ENCODE assay signal across 12 cellular contexts in the genomic region with DNA sequence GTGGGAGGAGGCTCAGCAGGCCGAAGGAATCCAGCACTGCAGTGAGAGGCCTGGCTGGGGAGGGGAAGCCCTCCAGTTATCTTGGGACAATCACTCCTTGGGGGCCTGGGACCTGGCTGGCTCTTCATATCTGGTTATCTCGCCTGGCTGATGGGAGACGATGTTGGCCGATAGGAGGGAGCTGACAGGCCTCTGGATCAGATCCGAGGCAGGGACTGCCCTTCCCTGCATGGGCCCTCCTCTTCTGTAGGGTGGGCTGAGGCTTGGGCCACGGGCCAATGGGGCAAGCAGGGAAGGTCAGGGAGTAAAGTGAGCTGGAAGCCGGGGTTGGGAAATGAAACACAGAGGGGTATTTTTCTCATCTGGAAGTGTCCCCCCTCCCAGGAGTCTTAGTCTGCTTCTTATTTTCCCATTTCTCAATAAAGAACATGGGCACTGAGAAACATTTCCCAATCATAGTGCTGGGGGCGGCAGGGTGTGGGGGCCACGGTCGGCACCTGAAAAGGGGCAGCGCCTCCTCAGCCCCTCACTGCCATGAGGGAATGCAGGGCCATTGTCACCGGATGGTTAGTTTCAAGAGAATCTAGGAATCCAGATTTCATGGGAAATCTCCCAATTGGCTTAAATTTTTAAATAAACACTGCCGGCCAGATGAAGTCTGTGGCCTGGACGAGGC. TPM values are rescaled to one million over a fixed set of nuclear protein-coding genes. Genes with fewer than 3 reads are reported as not detected.
DNase-seq lines count a peak whose midpoint lies in the region; ATAC-seq, FAIRE-seq and TF ChIP-seq lines count a peak whose summit lies in the region.
"Had no signal": no experiment of that assay in that cellular context is flagged by ENCODE, and none has a peak within 500 bp of the region (broad histone marks: within the 10 kb centered on the region; RNA-seq: fewer than 3 reads in every experiment).

No MANE protein-coding gene starts in this region.

- H3K27me3 Mint-ChIP-seq in HFFc6 (ENCODE audit: insufficient read depth) (peaks cover 2% of the 10 kb centered on the region; the same call in 1 of the 2 replicates), brain (no peaks in the 10 kb centered on the region)

- intact Hi-C loops in kidney (cut with DNase I), result no loop called here

- no peaks in the 10 kb centered on the region for H3K9me3 Mint-ChIP-seq in HFFc6
- H3K9me3 Mint-ChIP-seq in brain, result no peaks in the 10 kb centered on the region

- no peak for FAIRE-seq in kidney (lab: Jason Lieb, UNC)
- FAIRE-seq: bronchial epithelial cell had no signal

- no peak overlapping the region for H3K4me3 ChIP-seq in kidney (ENCODE audit: low read length in 2 of 2)
- H3K4me3 ChIP-seq in skin epidermis, result no peak overlapping the region

- ATAC-seq in HG03571 (IDR thresholded peaks at IDR 0.05; ENCODE audit: unreplicated experiment), result no peak

- H3K36me3 Mint-ChIP-seq in HFFc6 (ENCODE audit: low read depth), result peaks cover 24% of the 10 kb centered on the region
- H3K36me3 Mint-ChIP-seq in brain, result peaks cover 16% of the 10 kb centered on the region

- H3K4me1 ChIP-seq in kidney (ENCODE audit: control insufficient read depth in 1 of 2, insufficient read depth in 1 of 2, low read depth in 1 of 2, low read length in 2 of 2), result peaks cover 16 to 21% of the 10 kb centered on the region in 2 donors

- H3K36me3 ChIP-seq in kidney (ENCODE audit: control insufficient read depth in 1 of 2, insufficient read depth in 2 of 2, low read length in 2 of 2), result peaks cover 9 to 18% of the 10 kb centered on the region in 2 donors

- POLR2A ChIA-PET in GM10248 (lab: Yijun Ruan, JAX), result no interaction called here

- H3K27ac Mint-ChIP-seq in HFFc6 (peak overlapping the region; percentile 86), brain (peak overlapping the region; percentile 18 to 79 (median 65))

- H3K4me1 Mint-ChIP-seq in HFFc6 (ENCODE audit: low read depth), result peaks cover 58% of the 10 kb centered on the region
- peaks cover 40% of the 10 kb centered on the region for H3K4me1 Mint-ChIP-seq in brain

- peak overlapping the region; percentile 58 for H3K4me3 Mint-ChIP-seq in HFFc6
- H3K4me3 Mint-ChIP-seq in brain, result no peak overlapping the region

- DNase-seq in HFFc6 (no peak), kidney (peak; percentile 89), NK-92 (lab: John Stamatoyannopoulos, UW; ENCODE audit: unreplicated experiment) (no peak), NCI-H1694 (lab: John Stamatoyannopoulos, UW) (no peak), GM10248 (ENCODE audit: extremely low spot score) (no peak)
- DNase-seq: NCI-H226 had no signal

- CTCF ChIA-PET in GM10248 (lab: Yijun Ruan, JAX), result interaction anchor here (1.4 to 1.6 kb wide), 3 partner anchors 23 to 220 kb away, joined by 3 to 5 read pairs (median 3); no protein-coding TSS in a partner anchor

- H3K9me3 ChIP-seq in kidney (ENCODE audit: control insufficient read depth in 1 of 2, low read length in 2 of 2), result no peaks in the 10 kb centered on the region

- peak overlapping the region in 1 of 2 donors; percentile 56 for H3K9ac ChIP-seq in kidney (ENCODE audit: low read length in 2 of 2)

- peak overlapping the region; percentile 82 to 87 for H3K27ac ChIP-seq in kidney (ENCODE audit: low read depth in 2 of 2, low read length in 2 of 2)
- peak overlapping the region in 18 of 21 experiments; percentile 3 to 85 (median 70) for H3K27ac ChIP-seq in skin epidermis

- TF ChIP-seq CTCF in HFFc6 (IDR thresholded peaks at IDR 0.05) (no peak), brain (conservative IDR thresholded peaks at IDR 0.05) (no peak), kidney (IDR thresholded peaks at IDR 0.05; ENCODE audit: borderline replicate concordance, extremely low read depth, insufficient read depth) (no peak), GM10248 (IDR thresholded peaks at IDR 0.05; ENCODE audit: control extremely low read depth, extremely low read depth, low read depth, missing control alignments) (no peak)

RNA-seq across cellular contexts. Expression of a gene that starts 25.3 kb away (rescaled TPM):
- total RNA-seq in HFFc6 (2021; fragmentation: NEBNext Ultra II Directional; extraction: Animal tissue kit (Norgen Biotek cat#: 25700)), result 10 to 100 TPM; 56.5 to 74.0 (median 67.5) TPM
- 164 TPM for polyA plus RNA-seq in brain (ENCODE audit: insufficient read depth, low read depth, low replicate concordance)
- total RNA-seq in kidney, result 45.7 TPM
- 93.3 TPM for polyA plus RNA-seq in kidney (ENCODE audit: insufficient read depth, low read depth, low replicate concordance)

RNA-seq across cellular contexts. Expression of a gene that starts 31.2 kb away (rescaled TPM):
- 10 to 100 TPM; 22.0 to 35.6 (median 24.6) TPM for total RNA-seq in HFFc6 (2021; fragmentation: NEBNext Ultra II Directional; extraction: Animal tissue kit (Norgen Biotek cat#: 25700))
- polyA plus RNA-seq in brain (ENCODE audit: insufficient read depth, low read depth, low replicate concordance) (60.3 TPM), kidney (ENCODE audit: insufficient read depth, low read depth, low replicate concordance) (28.5 TPM)
- 70.0 TPM for total RNA-seq in kidney

RNA-seq across cellular contexts. Expression of a gene that starts 53.1 kb away (rescaled TPM):
- total RNA-seq in HFFc6 (2021; fragmentation: NEBNext Ultra II Directional; extraction: Animal tissue kit (Norgen Biotek cat#: 25700)), result not detected
- polyA plus RNA-seq in brain (ENCODE audit: insufficient read depth, low read depth, low replicate concordance) (not detected), kidney (ENCODE audit: insufficient read depth, low read depth, low replicate concordance) (not detected)
- not detected for total RNA-seq in kidney
- total RNA-seq: bronchial epithelial cell, Daoy, kidney epithelial cell had no signal
